ENCODE assay signal across 25 cellular contexts in the genomic region with DNA sequence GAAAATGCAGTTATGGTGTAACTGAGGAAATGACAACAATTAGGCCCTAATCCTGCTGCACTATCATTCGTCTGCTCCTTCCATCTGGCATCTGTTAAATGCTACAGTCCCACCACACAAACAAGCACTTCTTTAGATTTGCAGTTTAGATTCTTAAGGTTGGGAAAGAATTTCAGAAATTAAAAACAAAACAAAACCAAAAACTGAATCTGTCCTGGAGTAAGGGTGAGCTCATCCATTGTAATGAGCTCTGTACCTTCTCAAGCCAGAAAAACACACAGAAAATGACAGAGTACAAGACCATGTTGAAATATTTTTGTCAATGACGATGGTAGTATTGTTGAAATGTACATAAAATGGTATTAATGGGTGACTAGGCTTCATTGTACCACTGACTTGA. TPM values are rescaled to one million over a fixed set of nuclear protein-coding genes. Genes with fewer than 3 reads are reported as not detected.
DNase-seq lines count a peak whose midpoint lies in the region; ATAC-seq and TF ChIP-seq lines count a peak whose summit lies in the region.
"Had no signal": no experiment of that assay in that cellular context is flagged by ENCODE, and none has a peak within 500 bp of the region (broad histone marks: within the 10 kb centered on the region; RNA-seq: fewer than 3 reads in every experiment).

No MANE protein-coding gene starts in this region.

- H3K79me2 ChIP-seq in SK-N-SH (ENCODE audit: insufficient read depth): peaks cover 91% of the 10 kb centered on the region

- TF ChIP-seq EP300 in SK-N-SH (IDR thresholded peaks at IDR 0.05; ENCODE audit: borderline replicate concordance in 1 of 2, low read depth in 1 of 2, low read length in 1 of 2): 0 out of 4 replicates have a peak, but pooled peaks of 1 of the 2 experiments have one; percentile 17

- no peaks in the 10 kb centered on the region for H3K9me2 ChIP-seq in SK-N-SH

- no peak overlapping the region for H2AFZ ChIP-seq in SK-N-SH (ENCODE audit: low read depth)

- no peaks in the 10 kb centered on the region for H3K36me3 Mint-ChIP-seq in Caco-2 (ENCODE audit: insufficient read depth, unreplicated experiment)

- H3K9me3 ChIP-seq in SK-N-SH (no peaks in the 10 kb centered on the region), lower lobe of right lung (no peaks in the 10 kb centered on the region), Caco-2 (no peaks in the 10 kb centered on the region; the same call in 1 of the 2 replicates)
- H3K9me3 ChIP-seq: adrenal gland, BLaER1, heart left ventricle had no signal

- H3K27ac ChIP-seq in SK-N-SH (ENCODE audit: low read depth in 2 of 2, low read length in 1 of 2): peak overlapping the region; percentile 44 to 69
- peak overlapping the region; percentile 55 for H3K27ac ChIP-seq in rectal smooth muscle tissue (ENCODE audit: low read depth, low read length)
- H3K27ac ChIP-seq in lower lobe of right lung: no peak overlapping the region
- H3K27ac ChIP-seq: 22Rv1, BLaER1, cardiac muscle cell, heart left ventricle had no signal

- H3K9ac ChIP-seq in SK-N-SH (0 out of 2 replicates have a peak overlapping the region, but pooled peaks have one; percentile 9), rectal smooth muscle tissue (ENCODE audit: low read length) (no peak overlapping the region)
- H3K9ac ChIP-seq: BLaER1 had no signal

- H4K20me1 ChIP-seq in SK-N-SH (ENCODE audit: insufficient read depth): no peaks in the 10 kb centered on the region
- H4K20me1 ChIP-seq: BLaER1 had no signal

- DNase-seq in DMS 273 (lab: John Stamatoyannopoulos, UW; ENCODE audit: unreplicated experiment) (peak; percentile 39), DMS 273 treated with DMSO at 0.1 percent for 48 hours (lab: John Stamatoyannopoulos, UW) (no peak), SK-N-SH (no peak), fibroblast of mammary gland (ENCODE audit: low read depth) (peak; percentile 8), lower lobe of right lung (no peak), Caco-2 (no peak)
- no peak for DNase-seq in activated naive CD4-positive, alpha-beta T cell treated with anti-CD3 and anti-CD28 coated beads, Interleukin-2, amount 50 U/mL, for 16 hours
- DNase-seq: activated CD4-positive, alpha-beta T cell treated with anti-CD3 and anti-CD28 coated beads for 48 hours; activated T-cell treated with anti-CD3 and anti-CD28 coated beads, Interleukin-2, amount 50 U/mL, for 24 hours; adrenal gland; cortex of kidney; foreskin fibroblast; heart left ventricle; naive B cell; NCI-H526; nucleus accumbens; small intestine; stimulated activated CD4-positive, alpha-beta T cell treated with anti-CD3 and anti-CD28 coated beads, Interleukin-2, amount 100 ng/mL, for 24 hours; T-helper 2 cell had no signal

- H3K36me3 ChIP-seq in SK-N-SH (replicated peaks in 1 of 2; ENCODE audit: control insufficient read depth in 1 of 2, insufficient read depth in 2 of 2, low read length in 1 of 2) (no peaks in the 10 kb centered on the region), rectal smooth muscle tissue (ENCODE audit: control insufficient read depth, insufficient read depth, low read length) (no peaks in the 10 kb centered on the region), lower lobe of right lung (no peaks in the 10 kb centered on the region), Caco-2 (ENCODE audit: control insufficient read depth, insufficient read depth, low read length) (no peaks in the 10 kb centered on the region)
- H3K36me3 ChIP-seq: adrenal gland, BLaER1, cardiac muscle cell, heart left ventricle had no signal

- peaks cover 15% of the 10 kb centered on the region for H3F3A ChIP-seq in SK-N-SH (replicated peaks; ENCODE audit: insufficient read depth)

- H3K4me3 ChIP-seq in SK-N-SH (ENCODE audit: low read depth in 2 of 2, low read length in 1 of 2) (peak overlapping the region in 1 of 2 experiments; percentile 18; a peak in 1 of 4 replicates), fibroblast of mammary gland (ENCODE audit: control insufficient read depth, low read depth, low read length) (no peak overlapping the region), rectal smooth muscle tissue (ENCODE audit: low read length) (no peak overlapping the region), lower lobe of right lung (no peak overlapping the region), Caco-2 (ENCODE audit: low read depth, low read length) (no peak overlapping the region)
- H3K4me3 ChIP-seq: adrenal gland, BLaER1, cardiac muscle cell, heart left ventricle had no signal

- CTCF ChIA-PET in SK-N-SH (lab: Yijun Ruan, JAX): interaction anchor here (1.2 kb wide), 1 partner anchor 33 kb away, joined by 5 read pairs; no protein-coding TSS in a partner anchor
- CTCF ChIA-PET in Caco-2 (lab: Charles Lee): interaction anchor here (1.3 kb wide), 1 partner anchor 89 kb away, joined by 3 read pairs; no protein-coding TSS in a partner anchor

- no peak overlapping the region for H3K4me3 Mint-ChIP-seq in Caco-2 (ENCODE audit: unreplicated experiment)
- H3K4me3 Mint-ChIP-seq: activated T-cell treated with anti-CD3 and anti-CD28 coated beads, Interleukin-2, amount 50 U/mL, for 24 hours; memory B cell; naive B cell had no signal

- POLR2A ChIA-PET in SK-N-SH (lab: Yijun Ruan, JAX) (no interaction called here), Caco-2 (lab: Charles Lee) (no interaction called here)

- H3K27me3 Mint-ChIP-seq in Caco-2 (ENCODE audit: insufficient read depth, unreplicated experiment): peaks cover 2% of the 10 kb centered on the region

- no peak overlapping the region for H3K27ac Mint-ChIP-seq in Caco-2 (ENCODE audit: unreplicated experiment)
- H3K27ac Mint-ChIP-seq: activated T-cell treated with anti-CD3 and anti-CD28 coated beads, Interleukin-2, amount 50 U/mL, for 24 hours; memory B cell; naive B cell had no signal

- peak overlapping the region; percentile 52 for H3K4me2 ChIP-seq in SK-N-SH
- H3K4me2 ChIP-seq: BLaER1 had no signal

- H3K27me3 ChIP-seq in SK-N-SH (ENCODE audit: insufficient read depth) (no peaks in the 10 kb centered on the region), rectal smooth muscle tissue (ENCODE audit: control insufficient read depth, insufficient read depth, low read length) (no peaks in the 10 kb centered on the region), lower lobe of right lung (ENCODE audit: low read depth) (no peaks in the 10 kb centered on the region), Caco-2 (replicated peaks; ENCODE audit: control insufficient read depth, insufficient read depth, low read length) (no peaks in the 10 kb centered on the region)
- H3K27me3 ChIP-seq: BLaER1, cardiac muscle cell, heart left ventricle had no signal

- no TSS peak for BruUV-seq in Caco-2 (replicated peaks; lab: Mats Ljungman, UMichigan)

- H3K9me3 Mint-ChIP-seq in Caco-2 (ENCODE audit: unreplicated experiment): peaks cover 7% of the 10 kb centered on the region
- H3K9me3 Mint-ChIP-seq: activated T-cell treated with anti-CD3 and anti-CD28 coated beads, Interleukin-2, amount 50 U/mL, for 24 hours had no signal

- TF ChIP-seq CTCF in SK-N-SH (IDR thresholded peaks at IDR 0.05) (no peak), fibroblast of mammary gland (conservative IDR thresholded peaks at IDR 0.05; ENCODE audit: control insufficient read depth, insufficient read depth, low read depth, low read length) (no peak), lower lobe of right lung (IDR thresholded peaks at IDR 0.05) (no peak), Caco-2 (IDR thresholded peaks at IDR 0.05; ENCODE audit: insufficient read depth in 1 of 2, low read depth in 1 of 2, low read length in 1 of 2, severe bottlenecking in 1 of 2, unreplicated experiment in 1 of 2) (no peak)

- ATAC-seq in lower lobe of right lung: no peak
- ATAC-seq: heart left ventricle had no signal

- H3K4me1 Mint-ChIP-seq in Caco-2 (ENCODE audit: low read depth, unreplicated experiment): peaks cover 25% of the 10 kb centered on the region
- H3K4me1 Mint-ChIP-seq: memory B cell had no signal

- peaks cover 10 to 23% of the 10 kb centered on the region in 2 experiments; a peak in 2 of 4 replicates for H3K4me1 ChIP-seq in SK-N-SH (ENCODE audit: control insufficient read depth in 1 of 2, insufficient read depth in 2 of 2, low read depth in 1 of 2, low read length in 1 of 2)
- peaks cover 15% of the 10 kb centered on the region for H3K4me1 ChIP-seq in rectal smooth muscle tissue (ENCODE audit: control insufficient read depth, insufficient read depth, low read length)
- H3K4me1 ChIP-seq in lower lobe of right lung: peaks cover 6% of the 10 kb centered on the region
- H3K4me1 ChIP-seq in Caco-2: peaks cover 15% of the 10 kb centered on the region
- H3K4me1 ChIP-seq: adrenal gland, BLaER1 had no signal

- 24% methylated on average over 2 of the region's 2 CpGs for WGBS in SK-N-SH (ENCODE audit: low lambda C conversion rate)

- no peak for TF ChIP-seq RAD21 in SK-N-SH (IDR thresholded peaks at IDR 0.05; ENCODE audit: low read length)

- intact Hi-C loops in lower lobe of right lung (cut with DNase I): no loop called here
- intact Hi-C loops in Caco-2 (cut with micrococcal nuclease; ENCODE audit: unreplicated experiment): loop anchor here (1.0 kb wide), 1 partner anchor 33 kb away; no protein-coding TSS in a partner anchor

TF ChIP-seq in SK-N-SH, 30 proteins besides CTCF, POLR2A, EP300 and RAD21 (continues in another document):
- TF ChIP-seq TCF12 (IDR thresholded peaks at IDR 0.05) (peak; percentile 82), MEF2A (IDR thresholded peaks at IDR 0.05; ENCODE audit: borderline replicate concordance, low read depth) (no peak), TAF1 (IDR thresholded peaks at IDR 0.05; ENCODE audit: borderline replicate concordance, low read depth, low read length) (no peak), YY1 (IDR thresholded peaks at IDR 0.05; ENCODE audit: low read depth) (no peak), ELF1 (IDR thresholded peaks at IDR 0.05) (no peak), FOSL2 (IDR thresholded peaks at IDR 0.05; ENCODE audit: borderline replicate concordance, low read depth) (no peak), EZH2phosphoT487 (IDR thresholded peaks at IDR 0.05; ENCODE audit: borderline replicate concordance, low read depth) (no peak)
- TF ChIP-seq, protein P1, sequence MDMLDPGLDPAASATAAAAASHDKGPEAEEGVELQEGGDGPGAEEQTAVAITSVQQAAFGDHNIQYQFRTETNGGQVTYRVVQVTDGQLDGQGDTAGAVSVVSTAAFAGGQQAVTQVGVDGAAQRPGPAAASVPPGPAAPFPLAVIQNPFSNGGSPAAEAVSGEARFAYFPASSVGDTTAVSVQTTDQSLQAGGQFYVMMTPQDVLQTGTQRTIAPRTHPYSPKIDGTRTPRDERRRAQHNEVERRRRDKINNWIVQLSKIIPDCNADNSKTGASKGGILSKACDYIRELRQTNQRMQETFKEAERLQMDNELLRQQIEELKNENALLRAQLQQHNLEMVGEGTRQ (IDR thresholded peaks at IDR 0.05; ENCODE audit: borderline replicate concordance, low read depth, low read length): no peak

RNA-seq across cellular contexts. Expression of a gene that starts 28.3 kb away (rescaled TPM):
- polyA plus RNA-seq in SK-N-SH (2012; rRNA removed): 3.1 and 4.0 TPM in 2 replicates
- polyA plus RNA-seq in SK-N-SH (2012; cell fraction: cytosol; rRNA removed): 4.5 and 5.0 TPM in 2 replicates
- 5.8 and 8.2 TPM in 2 replicates for polyA plus RNA-seq in SK-N-SH (2012; cell fraction: nucleus; rRNA removed)
- total RNA-seq in lower lobe of right lung (17.6 TPM), Caco-2 (2022) (1.2 TPM in 2 replicates)
- total RNA-seq: activated CD8-positive, alpha-beta memory T cell treated with anti-CD3 and anti-CD28 coated beads for 36 hours had no signal

Comparison
In these comparisons a context has a peak if more than half of its experiments do, and no peak if none do; other contexts are left out.
1. DNase-seq: peak in DMS 273 (single experiment) and fibroblast of mammary gland (single experiment); none in DMS 273 treated with DMSO at 0.1 percent for 48 hours (single experiment), SK-N-SH (single experiment), lower lobe of right lung (single experiment), activated naive CD4-positive, alpha-beta T cell treated with anti-CD3 and anti-CD28 coated beads, Interleukin-2, amount 50 U/mL, for 16 hours (single experiment) and Caco-2 (0 of 2).